Comparison of ENCODE assay signal across 8 cellular contexts in genomic region chr12:56839489-56840442, GRCh38.
DNase-seq lines count a peak whose midpoint lies in the region; ATAC-seq and TF ChIP-seq lines count a peak whose summit lies in the region.

No MANE protein-coding gene starts in this region.

- no peaks in the 10 kb centered on the region for H3K36me3 ChIP-seq in tibial artery

- H3K27ac ChIP-seq in C4-2B = no peak overlapping the region
- no peak overlapping the region for H3K27ac ChIP-seq in RWPE1
- peak overlapping the region; percentile 54 to 56 for H3K27ac ChIP-seq in tibial artery

- DNase-seq in H4 (ENCODE audit: low spot score) = peak; percentile 29
- peak; percentile 52 for DNase-seq in RWPE1 (ENCODE audit: low spot score)
- peak; percentile 64 for DNase-seq in choroid plexus epithelial cell (ENCODE audit: low read depth)
- peak; percentile 77 for DNase-seq in medulla oblongata (ENCODE audit: extremely low spot score)
- peak; percentile 33 to 66 for DNase-seq in tibial artery
- DNase-seq in NCI-H1417 treated with DMSO at 0.1 percent for 48 hours (lab: John Stamatoyannopoulos, UW) = no peak

- no peak for ATAC-seq in HG03342 (IDR thresholded peaks at IDR 0.05; ENCODE audit: unreplicated experiment)

- H3K4me3 ChIP-seq in choroid plexus epithelial cell (ENCODE audit: low read depth, low read length) (no peak overlapping the region), tibial artery (no peak overlapping the region)

- POLR2A ChIA-PET in RWPE1 (lab: Yijun Ruan, JAX; ENCODE audit: low non-redundant PET) = no interaction called here

- TF ChIP-seq CTCF in C4-2B (conservative IDR thresholded peaks at IDR 0.05) = peak; percentile 28
- peak; percentile 57 for TF ChIP-seq CTCF in RWPE1 (conservative IDR thresholded peaks at IDR 0.05; ENCODE audit: low read depth)
- TF ChIP-seq CTCF in choroid plexus epithelial cell (conservative IDR thresholded peaks at IDR 0.05; ENCODE audit: low read depth, low read length) = peak; percentile 75
- TF ChIP-seq CTCF in tibial artery (IDR thresholded peaks at IDR 0.05) = peak in 1 of 2 experiments; percentile 10

- CTCF ChIA-PET in RWPE1 (lab: Yijun Ruan, JAX) = interaction anchor here (0.5 to 1.4 kb wide), 8 partner anchors 10 to 194 kb away, joined by 3 to 20 read pairs (median 4); a partner anchor contains a TSS

- peaks cover 4 to 54% (median 32%) of the 10 kb centered on the region in 4 donors for H3K4me1 ChIP-seq in tibial artery

- H3K27me3 ChIP-seq in tibial artery = no peaks in the 10 kb centered on the region

- no peaks in the 10 kb centered on the region for H3K9me3 ChIP-seq in tibial artery

- intact Hi-C loops in tibial artery (cut with DNase I; ENCODE audit: low total_unique reads) = no loop called here

Comparison
In these comparisons a context has a peak if more than half of its experiments do, and no peak if none do; other contexts are left out.
1. H3K27ac ChIP-seq: peak in tibial artery (2 of 2); none in C4-2B (single experiment) and RWPE1 (single experiment).